Comparison of ENCODE assay signal across 8 cellular contexts in the genomic region with DNA sequence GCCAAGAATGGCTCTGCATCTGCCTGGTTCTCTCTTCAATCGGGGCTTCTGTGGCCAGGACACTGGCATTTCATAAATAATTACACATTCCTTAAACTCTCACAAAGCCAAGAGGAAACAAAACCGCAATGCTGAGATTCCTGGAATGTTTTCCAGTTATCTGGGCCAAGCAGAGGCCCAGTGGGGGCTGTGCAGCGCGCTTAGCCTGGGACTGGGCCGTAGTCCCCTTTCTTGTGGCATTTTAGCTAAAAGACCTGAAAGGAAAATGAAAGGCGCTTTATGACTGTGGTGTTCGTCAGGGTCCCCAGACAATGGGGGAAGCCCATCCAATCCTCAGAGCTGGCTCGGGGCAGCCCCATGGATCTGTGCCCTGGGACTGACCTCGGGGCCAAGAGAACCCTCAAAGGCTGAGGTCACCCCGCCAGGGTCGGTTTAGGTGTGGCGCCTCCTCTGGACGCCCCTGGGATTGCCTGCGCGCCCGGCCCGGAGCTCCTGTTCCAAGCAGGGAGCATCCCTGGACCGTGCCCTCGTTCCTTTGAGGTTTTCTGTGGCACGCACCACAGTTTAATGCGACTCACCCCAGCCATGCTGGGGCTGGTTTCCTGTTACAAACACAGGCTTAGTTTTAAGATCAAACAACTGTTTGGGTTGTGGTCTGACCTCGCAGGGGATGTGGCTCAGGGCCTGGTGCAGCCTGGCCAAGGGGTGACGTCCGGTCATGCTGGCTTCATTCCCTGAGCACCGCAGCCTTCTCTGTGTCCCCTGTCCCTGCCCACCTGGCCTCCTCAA. TPM values are rescaled to one million over a fixed set of nuclear protein-coding genes. Genes with fewer than 3 reads are reported as not detected.
DNase-seq lines count a peak whose midpoint lies in the region; ATAC-seq and TF ChIP-seq lines count a peak whose summit lies in the region.

No MANE protein-coding gene starts in this region.

- H3K18ac ChIP-seq in mesenchymal stem cell (ENCODE audit: low read depth in 1 of 2, low read length in 2 of 2), result peak overlapping the region; percentile 95 to 96

- H3K9me2 ChIP-seq in PC-3 (replicated peaks; ENCODE audit: low read length), result no peaks in the 10 kb centered on the region

- no peak overlapping the region for H3K23ac ChIP-seq in mesenchymal stem cell (ENCODE audit: low read length in 2 of 2)

- POLR2A ChIA-PET in PC-3 (lab: Charles Lee; ENCODE audit: unreplicated experiment), result no interaction called here

- H2BK120ac ChIP-seq in mesenchymal stem cell (ENCODE audit: low read depth, low read length), result peak overlapping the region; percentile 90

- CTCF ChIA-PET in PC-3 (lab: Charles Lee), result no interaction called here

- H4K20me1 ChIP-seq in PC-3 (ENCODE audit: low read length), result no peaks in the 10 kb centered on the region

- peak overlapping the region; percentile 47 for H2AK5ac ChIP-seq in mesenchymal stem cell (ENCODE audit: low read length, severe bottlenecking)

- H3K4me2 ChIP-seq in PC-3 (ENCODE audit: low read length) (peak overlapping the region; percentile 16), mesenchymal stem cell (ENCODE audit: low read length, poor library complexity, severe bottlenecking) (peak overlapping the region; percentile 53)

- BruUV-seq in PC-3 (replicated peaks; lab: Mats Ljungman, UMichigan), result no TSS peak

- H3K4ac ChIP-seq in mesenchymal stem cell (ENCODE audit: low read depth in 1 of 2, low read length in 2 of 2), result peak overlapping the region; percentile 71 to 96

- TF ChIP-seq CTCF in HFF-Myc (IDR thresholded peaks at IDR 0.05; ENCODE audit: low read depth, low read length, missing control alignments) (peak; percentile 61), PC-3 (conservative IDR thresholded peaks at IDR 0.05; ENCODE audit: low read depth, low read length) (peak; percentile 58; the same call in 1 of the 2 replicates), breast epithelium (IDR thresholded peaks at IDR 0.05) (no peak)

- peaks cover 10% of the 10 kb centered on the region; the same call in 1 of the 2 replicates for H3K27me3 ChIP-seq in PC-3 (ENCODE audit: low read length)
- peaks cover 0 to 7% of the 10 kb centered on the region in 2 donors for H3K27me3 ChIP-seq in breast epithelium
- H3K27me3 ChIP-seq in mesenchymal stem cell (ENCODE audit: control insufficient read depth in 1 of 2, insufficient read depth in 1 of 2, low read length in 2 of 2), result peaks cover 52 to 68% of the 10 kb centered on the region in 2 experiments

- no peaks in the 10 kb centered on the region for H3F3A ChIP-seq in PC-3 (ENCODE audit: low read length, unreplicated experiment)

- H3K4me1 ChIP-seq in PC-3 (ENCODE audit: insufficient read depth, low read length) (peaks cover 33% of the 10 kb centered on the region), breast epithelium (peaks cover 9 to 11% of the 10 kb centered on the region in 2 donors), mesenchymal stem cell (ENCODE audit: control insufficient read depth, insufficient read depth, low read depth, low read length) (peaks cover 23% of the 10 kb centered on the region)

- H3K9ac ChIP-seq in PC-3 (ENCODE audit: low read length) (no peak overlapping the region), mesenchymal stem cell (ENCODE audit: low read length) (no peak overlapping the region)

- H3K79me1 ChIP-seq in mesenchymal stem cell (replicated peaks; ENCODE audit: low read length, poor library complexity, severe bottlenecking), result no peaks in the 10 kb centered on the region

- no peak overlapping the region for H3K14ac ChIP-seq in mesenchymal stem cell (ENCODE audit: low read length in 2 of 2)

- peak overlapping the region; percentile 55; the same call in 1 of the 2 replicates for H3K27ac ChIP-seq in PC-3 (ENCODE audit: low read length)
- H3K27ac ChIP-seq in breast epithelium, result peak overlapping the region; percentile 83
- H3K27ac ChIP-seq in mesenchymal stem cell (ENCODE audit: low read length, poor library complexity, severe bottlenecking), result peak overlapping the region; percentile 74

- H2AFZ ChIP-seq in PC-3 (ENCODE audit: low read length) (no peak overlapping the region), mesenchymal stem cell (ENCODE audit: low read depth, low read length) (no peak overlapping the region)

- peak overlapping the region; percentile 87 to 100 for H2BK12ac ChIP-seq in mesenchymal stem cell (ENCODE audit: low read length in 2 of 2)

- H3K36me3 ChIP-seq in PC-3 (ENCODE audit: low read depth, low read length) (no peaks in the 10 kb centered on the region), breast epithelium (no peaks in the 10 kb centered on the region), mesenchymal stem cell (ENCODE audit: control insufficient read depth in 1 of 2, insufficient read depth in 2 of 2, low read depth in 1 of 2, low read length in 2 of 2) (no peaks in the 10 kb centered on the region)

- intact Hi-C loops in PC-3 (cut with micrococcal nuclease) (no loop called here), breast epithelium (cut with DNase I; ENCODE audit: low total_unique reads) (no loop called here)

- peak overlapping the region; percentile 97 for H4K91ac ChIP-seq in mesenchymal stem cell (ENCODE audit: low read length)

- peak; percentile 37 for ATAC-seq in PC-3

- 9% methylated on average over 25 of the region's 25 CpGs for WGBS in mesenchymal stem cell

- no peak for TF ChIP-seq POLR2A in breast epithelium (IDR thresholded peaks at IDR 0.05)

- no peak overlapping the region for H2BK5ac ChIP-seq in mesenchymal stem cell (ENCODE audit: low read depth, low read length, poor library complexity, severe bottlenecking)

- DNase-seq in DMS 273 (lab: John Stamatoyannopoulos, UW; ENCODE audit: unreplicated experiment) (peak; percentile 23), DMS 273 treated with DMSO at 0.1 percent for 48 hours (lab: John Stamatoyannopoulos, UW) (no peak), HFF-Myc (ENCODE audit: extremely low read depth, low read depth) (peak; percentile 81), PC-3 (peak; percentile 77), breast epithelium (ENCODE audit: low spot score in 2 of 2) (peak in 1 of 2 donors; percentile 58), mesenchymal stem cell (peak; percentile 96), ureter (ENCODE audit: low spot score) (no peak), NCI-H1694 (lab: John Stamatoyannopoulos, UW) (no peak)

- H3K9me3 ChIP-seq in PC-3 (ENCODE audit: low read length) (no peaks in the 10 kb centered on the region), breast epithelium (no peaks in the 10 kb centered on the region), mesenchymal stem cell (ENCODE audit: control insufficient read depth, low read length) (no peaks in the 10 kb centered on the region)

- no peaks in the 10 kb centered on the region for H3K79me2 ChIP-seq in PC-3 (ENCODE audit: low read length)

- H3K4me3 ChIP-seq in HFF-Myc (replicated peaks; ENCODE audit: low read depth, low read length) (no peak overlapping the region), PC-3 (ENCODE audit: low read length) (no peak overlapping the region), breast epithelium (peak overlapping the region in 1 of 3 donors; percentile 26), mesenchymal stem cell (ENCODE audit: insufficient read depth in 1 of 2, low read depth in 1 of 2, low read length in 2 of 2) (peak overlapping the region in 1 of 2 experiments; percentile 22)

- H4K8ac ChIP-seq in mesenchymal stem cell (ENCODE audit: low read length), result peak overlapping the region; percentile 76

- no peak overlapping the region for H2BK15ac ChIP-seq in mesenchymal stem cell (ENCODE audit: low read depth, poor library complexity, severe bottlenecking)

RNA-seq across cellular contexts. Expression of a gene that starts 51.5 kb away (rescaled TPM):
- total RNA-seq in PC-3 (2014; rRNA removed) (1.6 and 6.7 TPM in 2 replicates), breast epithelium (10 to 100 TPM in 1 of 3 donors, 1 to 10 TPM in 1, not detected in 1; 5.9 to 16.7 TPM), ureter (14.2 TPM)
- polyA plus RNA-seq in mesenchymal stem cell (2013, experiment 1 of 2), result 6.5 TPM
- 6.2 TPM for polyA plus RNA-seq in mesenchymal stem cell (2013, experiment 2 of 2)

Comparison
In these comparisons a context has a peak if more than half of its experiments do, and no peak if none do; other contexts are left out.
1. DNase-seq: peak in DMS 273 (single experiment), HFF-Myc (single experiment), PC-3 (single experiment) and mesenchymal stem cell (single experiment); none in DMS 273 treated with DMSO at 0.1 percent for 48 hours (single experiment), ureter (single experiment) and NCI-H1694 (single experiment).
2. CTCF ChIP-seq: peak in HFF-Myc (single experiment) and PC-3 (single experiment); none in breast epithelium (0 of 3).
3. Peak in every context shown above with its lines, with median percentiles within 50 percentile points of each other: H3K27ac ChIP-seq.